1 cellular context compared by ENCODE assay signal in the genomic region with DNA sequence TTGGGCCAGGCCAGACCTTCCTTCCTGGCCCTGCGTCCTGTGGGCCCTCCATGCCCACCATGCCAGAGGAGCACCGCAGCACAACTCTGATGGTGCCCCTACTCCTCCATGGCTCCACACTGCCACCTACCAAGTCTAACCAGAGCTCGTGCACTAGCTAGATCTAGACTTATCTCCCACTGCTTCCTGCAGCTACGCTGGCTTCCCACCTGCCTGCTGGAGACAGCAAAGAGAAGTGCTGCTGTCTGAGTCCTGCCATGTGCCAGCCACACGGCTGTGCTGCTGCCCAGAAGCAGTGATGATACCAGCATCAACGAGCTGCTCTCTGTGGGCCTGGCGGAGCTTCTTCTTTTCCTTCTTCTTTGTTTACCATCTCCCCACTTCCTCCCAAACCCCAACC.
TF ChIP-seq lines count a peak whose summit lies in the region.

No MANE protein-coding gene starts in this region.

TF ChIP-seq in HepG2, 621 proteins besides CTCF, POLR2A, EP300 and RAD21:
- TF ChIP-seq ZNF567 (CRISPR knock-in tag; IDR thresholded peaks at IDR 0.05; ENCODE audit: borderline replicate concordance) (no peak), HNF4G (IDR thresholded peaks at IDR 0.05; ENCODE audit: borderline replicate concordance, low read depth, low read length) (no peak), HNF4G (CRISPR knock-in tag; IDR thresholded peaks at IDR 0.05; ENCODE audit: borderline replicate concordance, low read depth) (no peak), STAG1 (CRISPR knock-in tag; IDR thresholded peaks at IDR 0.05) (peak; percentile 20), ZNF263 (CRISPR knock-in tag; IDR thresholded peaks at IDR 0.05) (0 out of 2 replicates have a peak, but pooled peaks have one; percentile 19), ZNF772 (CRISPR knock-in tag; IDR thresholded peaks at IDR 0.05) (no peak)
TF ChIP-seq in HepG2: peak in this region for 2.
